ENCODE assay signal across 1 cellular context in the genomic region with DNA sequence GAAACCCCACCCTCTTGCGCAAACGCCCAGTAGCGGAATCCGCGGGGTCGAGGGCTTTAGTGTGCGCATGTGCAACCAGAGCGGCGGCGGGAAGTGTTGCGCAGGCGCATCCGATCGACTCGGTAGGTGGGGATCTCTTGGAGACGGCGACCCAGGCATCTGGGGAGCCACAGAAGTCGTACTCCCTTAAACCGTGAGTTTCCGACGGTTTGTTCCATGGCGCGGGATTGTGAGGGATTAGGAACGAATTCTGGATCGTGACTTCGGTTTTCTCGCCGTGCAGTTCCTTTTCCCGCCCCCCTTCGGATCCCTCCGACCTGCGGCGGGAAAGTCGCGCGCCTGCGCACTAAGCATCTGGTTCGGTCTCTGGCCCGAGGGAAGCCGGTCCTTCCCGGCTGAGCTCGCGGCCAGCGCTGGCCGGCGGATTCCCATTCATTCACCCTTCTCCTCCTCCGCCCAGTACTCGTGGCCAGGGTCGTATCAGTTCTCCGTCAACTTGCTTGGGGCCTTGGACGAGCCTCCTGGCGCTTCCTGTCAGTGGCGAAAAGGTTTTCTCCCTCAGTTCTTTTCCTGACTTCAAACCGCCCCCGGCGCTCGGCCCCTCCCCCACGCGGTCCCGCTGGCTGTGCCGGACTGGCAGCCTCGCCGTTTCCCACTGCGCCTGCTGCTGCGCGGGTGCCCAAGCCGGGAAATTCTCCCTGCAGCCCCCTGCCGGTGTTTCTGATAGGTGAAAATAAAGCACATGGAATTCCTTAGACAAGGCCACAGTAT.
TF ChIP-seq lines count a peak whose summit lies in the region.

CDC7 (plus strand) TSS at position 96 of the 771 bp plus-strand sequence. CDS start 866 bp downstream, outside the sequence.

TF ChIP-seq in WTC11, 78 proteins besides CTCF, POLR2A, EP300 and RAD21 (continued from another document and continues in another):
- TF ChIP-seq, protein P1, sequence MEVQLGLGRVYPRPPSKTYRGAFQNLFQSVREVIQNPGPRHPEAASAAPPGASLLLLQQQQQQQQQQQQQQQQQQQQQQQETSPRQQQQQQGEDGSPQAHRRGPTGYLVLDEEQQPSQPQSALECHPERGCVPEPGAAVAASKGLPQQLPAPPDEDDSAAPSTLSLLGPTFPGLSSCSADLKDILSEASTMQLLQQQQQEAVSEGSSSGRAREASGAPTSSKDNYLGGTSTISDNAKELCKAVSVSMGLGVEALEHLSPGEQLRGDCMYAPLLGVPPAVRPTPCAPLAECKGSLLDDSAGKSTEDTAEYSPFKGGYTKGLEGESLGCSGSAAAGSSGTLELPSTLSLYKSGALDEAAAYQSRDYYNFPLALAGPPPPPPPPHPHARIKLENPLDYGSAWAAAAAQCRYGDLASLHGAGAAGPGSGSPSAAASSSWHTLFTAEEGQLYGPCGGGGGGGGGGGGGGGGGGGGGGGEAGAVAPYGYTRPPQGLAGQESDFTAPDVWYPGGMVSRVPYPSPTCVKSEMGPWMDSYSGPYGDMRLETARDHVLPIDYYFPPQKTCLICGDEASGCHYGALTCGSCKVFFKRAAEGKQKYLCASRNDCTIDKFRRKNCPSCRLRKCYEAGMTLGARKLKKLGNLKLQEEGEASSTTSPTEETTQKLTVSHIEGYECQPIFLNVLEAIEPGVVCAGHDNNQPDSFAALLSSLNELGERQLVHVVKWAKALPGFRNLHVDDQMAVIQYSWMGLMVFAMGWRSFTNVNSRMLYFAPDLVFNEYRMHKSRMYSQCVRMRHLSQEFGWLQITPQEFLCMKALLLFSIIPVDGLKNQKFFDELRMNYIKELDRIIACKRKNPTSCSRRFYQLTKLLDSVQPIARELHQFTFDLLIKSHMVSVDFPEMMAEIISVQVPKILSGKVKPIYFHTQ (CRISPR knock-in tag; IDR thresholded peaks at IDR 0.05), result no peak; the same call in 1 of the 2 replicates
- peak; percentile 96 for TF ChIP-seq E2F4 (CRISPR knock-in tag; IDR thresholded peaks at IDR 0.05; ENCODE audit: borderline replicate concordance, low read depth)
- TF ChIP-seq GABPB1 (CRISPR knock-in tag; IDR thresholded peaks at IDR 0.05), result no peak; the same call in 1 of the 2 replicates
- TF ChIP-seq, protein P2, sequence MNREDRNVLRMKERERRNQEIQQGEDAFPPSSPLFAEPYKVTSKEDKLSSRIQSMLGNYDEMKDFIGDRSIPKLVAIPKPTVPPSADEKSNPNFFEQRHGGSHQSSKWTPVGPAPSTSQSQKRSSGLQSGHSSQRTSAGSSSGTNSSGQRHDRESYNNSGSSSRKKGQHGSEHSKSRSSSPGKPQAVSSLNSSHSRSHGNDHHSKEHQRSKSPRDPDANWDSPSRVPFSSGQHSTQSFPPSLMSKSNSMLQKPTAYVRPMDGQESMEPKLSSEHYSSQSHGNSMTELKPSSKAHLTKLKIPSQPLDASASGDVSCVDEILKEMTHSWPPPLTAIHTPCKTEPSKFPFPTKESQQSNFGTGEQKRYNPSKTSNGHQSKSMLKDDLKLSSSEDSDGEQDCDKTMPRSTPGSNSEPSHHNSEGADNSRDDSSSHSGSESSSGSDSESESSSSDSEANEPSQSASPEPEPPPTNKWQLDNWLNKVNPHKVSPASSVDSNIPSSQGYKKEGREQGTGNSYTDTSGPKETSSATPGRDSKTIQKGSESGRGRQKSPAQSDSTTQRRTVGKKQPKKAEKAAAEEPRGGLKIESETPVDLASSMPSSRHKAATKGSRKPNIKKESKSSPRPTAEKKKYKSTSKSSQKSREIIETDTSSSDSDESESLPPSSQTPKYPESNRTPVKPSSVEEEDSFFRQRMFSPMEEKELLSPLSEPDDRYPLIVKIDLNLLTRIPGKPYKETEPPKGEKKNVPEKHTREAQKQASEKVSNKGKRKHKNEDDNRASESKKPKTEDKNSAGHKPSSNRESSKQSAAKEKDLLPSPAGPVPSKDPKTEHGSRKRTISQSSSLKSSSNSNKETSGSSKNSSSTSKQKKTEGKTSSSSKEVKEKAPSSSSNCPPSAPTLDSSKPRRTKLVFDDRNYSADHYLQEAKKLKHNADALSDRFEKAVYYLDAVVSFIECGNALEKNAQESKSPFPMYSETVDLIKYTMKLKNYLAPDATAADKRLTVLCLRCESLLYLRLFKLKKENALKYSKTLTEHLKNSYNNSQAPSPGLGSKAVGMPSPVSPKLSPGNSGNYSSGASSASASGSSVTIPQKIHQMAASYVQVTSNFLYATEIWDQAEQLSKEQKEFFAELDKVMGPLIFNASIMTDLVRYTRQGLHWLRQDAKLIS (CRISPR knock-in tag; IDR thresholded peaks at IDR 0.05; ENCODE audit: borderline replicate concordance), result peak; percentile 19; the same call in 1 of the 2 replicates
- peak; percentile 24; the same call in 1 of the 2 replicates for TF ChIP-seq SP1 (CRISPR knock-in tag; conservative IDR thresholded peaks at IDR 0.05)
- no peak for TF ChIP-seq USF2 (CRISPR knock-in tag; IDR thresholded peaks at IDR 0.05)
- TF ChIP-seq NFATC4 (CRISPR knock-in tag; IDR thresholded peaks at IDR 0.05), result no peak
- peak; percentile 98 for TF ChIP-seq E2F5 (CRISPR knock-in tag; IDR thresholded peaks at IDR 0.05)
- no peak for TF ChIP-seq NR2C2 (CRISPR knock-in tag; IDR thresholded peaks at IDR 0.05)
- TF ChIP-seq ZNF263 (CRISPR knock-in tag; IDR thresholded peaks at IDR 0.05; ENCODE audit: low read depth), result no peak
- TF ChIP-seq ZBTB21 (CRISPR knock-in tag; IDR thresholded peaks at IDR 0.05; ENCODE audit: borderline replicate concordance), result no peak
- TF ChIP-seq, protein P3, sequence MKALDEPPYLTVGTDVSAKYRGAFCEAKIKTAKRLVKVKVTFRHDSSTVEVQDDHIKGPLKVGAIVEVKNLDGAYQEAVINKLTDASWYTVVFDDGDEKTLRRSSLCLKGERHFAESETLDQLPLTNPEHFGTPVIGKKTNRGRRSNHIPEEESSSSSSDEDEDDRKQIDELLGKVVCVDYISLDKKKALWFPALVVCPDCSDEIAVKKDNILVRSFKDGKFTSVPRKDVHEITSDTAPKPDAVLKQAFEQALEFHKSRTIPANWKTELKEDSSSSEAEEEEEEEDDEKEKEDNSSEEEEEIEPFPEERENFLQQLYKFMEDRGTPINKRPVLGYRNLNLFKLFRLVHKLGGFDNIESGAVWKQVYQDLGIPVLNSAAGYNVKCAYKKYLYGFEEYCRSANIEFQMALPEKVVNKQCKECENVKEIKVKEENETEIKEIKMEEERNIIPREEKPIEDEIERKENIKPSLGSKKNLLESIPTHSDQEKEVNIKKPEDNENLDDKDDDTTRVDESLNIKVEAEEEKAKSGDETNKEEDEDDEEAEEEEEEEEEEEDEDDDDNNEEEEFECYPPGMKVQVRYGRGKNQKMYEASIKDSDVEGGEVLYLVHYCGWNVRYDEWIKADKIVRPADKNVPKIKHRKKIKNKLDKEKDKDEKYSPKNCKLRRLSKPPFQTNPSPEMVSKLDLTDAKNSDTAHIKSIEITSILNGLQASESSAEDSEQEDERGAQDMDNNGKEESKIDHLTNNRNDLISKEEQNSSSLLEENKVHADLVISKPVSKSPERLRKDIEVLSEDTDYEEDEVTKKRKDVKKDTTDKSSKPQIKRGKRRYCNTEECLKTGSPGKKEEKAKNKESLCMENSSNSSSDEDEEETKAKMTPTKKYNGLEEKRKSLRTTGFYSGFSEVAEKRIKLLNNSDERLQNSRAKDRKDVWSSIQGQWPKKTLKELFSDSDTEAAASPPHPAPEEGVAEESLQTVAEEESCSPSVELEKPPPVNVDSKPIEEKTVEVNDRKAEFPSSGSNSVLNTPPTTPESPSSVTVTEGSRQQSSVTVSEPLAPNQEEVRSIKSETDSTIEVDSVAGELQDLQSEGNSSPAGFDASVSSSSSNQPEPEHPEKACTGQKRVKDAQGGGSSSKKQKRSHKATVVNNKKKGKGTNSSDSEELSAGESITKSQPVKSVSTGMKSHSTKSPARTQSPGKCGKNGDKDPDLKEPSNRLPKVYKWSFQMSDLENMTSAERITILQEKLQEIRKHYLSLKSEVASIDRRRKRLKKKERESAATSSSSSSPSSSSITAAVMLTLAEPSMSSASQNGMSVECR (CRISPR knock-in tag; IDR thresholded peaks at IDR 0.05; ENCODE audit: borderline replicate concordance), result peak; percentile 78
- TF ChIP-seq, protein P4, sequence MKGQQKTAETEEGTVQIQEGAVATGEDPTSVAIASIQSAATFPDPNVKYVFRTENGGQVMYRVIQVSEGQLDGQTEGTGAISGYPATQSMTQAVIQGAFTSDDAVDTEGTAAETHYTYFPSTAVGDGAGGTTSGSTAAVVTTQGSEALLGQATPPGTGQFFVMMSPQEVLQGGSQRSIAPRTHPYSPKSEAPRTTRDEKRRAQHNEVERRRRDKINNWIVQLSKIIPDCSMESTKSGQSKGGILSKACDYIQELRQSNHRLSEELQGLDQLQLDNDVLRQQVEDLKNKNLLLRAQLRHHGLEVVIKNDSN (CRISPR knock-in tag; IDR thresholded peaks at IDR 0.05), result peak; percentile 52
- TF ChIP-seq ATF6 (CRISPR knock-in tag; IDR thresholded peaks at IDR 0.05), result no peak
- TF ChIP-seq E2F1 (CRISPR knock-in tag; IDR thresholded peaks at IDR 0.05), result no peak; the same call in 1 of the 2 replicates
- no peak for TF ChIP-seq SMAD4 (CRISPR knock-in tag; IDR thresholded peaks at IDR 0.05)
- TF ChIP-seq FOXK1 (CRISPR knock-in tag; IDR thresholded peaks at IDR 0.05), result peak; percentile 16; the same call in 1 of the 2 replicates
- TF ChIP-seq JUN (CRISPR knock-in tag; IDR thresholded peaks at IDR 0.05), result no peak; the same call in 1 of the 2 replicates
- 0 out of 2 replicates have a peak, but pooled peaks have one; percentile 3 for TF ChIP-seq ZNF416 (CRISPR knock-in tag; IDR thresholded peaks at IDR 0.05)
- TF ChIP-seq ZNF138 (CRISPR knock-in tag; conservative IDR thresholded peaks at IDR 0.05), result no peak
- peak; percentile 40; the same call in 1 of the 2 replicates for TF ChIP-seq SMAD3 (CRISPR knock-in tag; IDR thresholded peaks at IDR 0.05; ENCODE audit: borderline replicate concordance)
- no peak; the same call in 1 of the 2 replicates for TF ChIP-seq EMX1 (CRISPR knock-in tag; IDR thresholded peaks at IDR 0.05)
- no peak; the same call in none of the 2 replicates for TF ChIP-seq ATF1 (CRISPR knock-in tag; IDR thresholded peaks at IDR 0.05)
- peak; percentile 86 for TF ChIP-seq ZNF281 (CRISPR knock-in tag; IDR thresholded peaks at IDR 0.05)
- TF ChIP-seq KAT7 (CRISPR knock-in tag; IDR thresholded peaks at IDR 0.05; ENCODE audit: borderline replicate concordance), result peak; percentile 84; the same call in 1 of the 2 replicates
- TF ChIP-seq NR3C1 (CRISPR knock-in tag; conservative IDR thresholded peaks at IDR 0.05; ENCODE audit: low read depth), result no peak
- peak; percentile 76 for TF ChIP-seq MYBL2 (CRISPR knock-in tag; IDR thresholded peaks at IDR 0.05)
- TF ChIP-seq FOXP1 (CRISPR knock-in tag; IDR thresholded peaks at IDR 0.05; ENCODE audit: borderline replicate concordance), result peak; percentile 79
- no peak for TF ChIP-seq CREB1 (CRISPR knock-in tag; IDR thresholded peaks at IDR 0.05)
